Comparison of ENCODE assay signal across 8 cellular contexts in genomic region chr1:154760469-154760933, GRCh38.
DNase-seq lines count a peak whose midpoint lies in the region; ATAC-seq, FAIRE-seq and TF ChIP-seq lines count a peak whose summit lies in the region.

No MANE protein-coding gene starts in this region.

- H3K36me3 ChIP-seq in endothelial cell of umbilical vein (ENCODE audit: control insufficient read depth in 2 of 2, extremely low read depth in 1 of 2, insufficient read depth in 2 of 2, low read length in 2 of 2): no peaks in the 10 kb centered on the region

- H3K27ac ChIP-seq in endothelial cell of umbilical vein (ENCODE audit: insufficient read depth, low read depth, low read length): no peak overlapping the region

- H3K4me3 ChIP-seq in endothelial cell of umbilical vein (replicated peaks in 1 of 3; ENCODE audit: insufficient read depth in 1 of 3, low read depth in 1 of 3, low read length in 3 of 3): peak overlapping the region in 1 of 3 experiments; percentile 29

- H3K9me3 ChIP-seq in endothelial cell of umbilical vein (replicated peaks; ENCODE audit: control insufficient read depth, insufficient read depth, low read length): no peaks in the 10 kb centered on the region

- POLR2A ChIA-PET in endothelial cell of umbilical vein (lab: Charles Lee): interaction anchor here (0.5 kb wide), 1 partner anchor 120 kb away, joined by 3 read pairs; no protein-coding TSS in a partner anchor

- no TSS peak for BruUV-seq in endothelial cell of umbilical vein (replicated peaks; lab: Mats Ljungman, UMichigan)

- H3K4me2 ChIP-seq in endothelial cell of umbilical vein (ENCODE audit: insufficient read depth, low read length): peak overlapping the region; percentile 5

- DNase-seq in NCI-H345 (lab: John Stamatoyannopoulos, UW) (peak; percentile 84), endothelial cell of umbilical vein (ENCODE audit: low read depth, low spot score) (peak; percentile 19), MV-4-11 (lab: John Stamatoyannopoulos, UW) (no peak)
- peak; percentile 41 for DNase-seq in activated CD8-positive, alpha-beta memory T cell treated with anti-CD3 and anti-CD28 coated beads, Interleukin-2, amount 50 U/mL, for 24 hours (ENCODE audit: extremely low read depth)
- DNase-seq in stimulated activated naive CD8-positive, alpha-beta T cell treated with anti-CD3 and anti-CD28 coated beads, Interleukin-15, Interleukin-2, amounts not matched to agents 100 U/mL and 50 U/mL, for 24 hours: peak; percentile 91

- H3K9me3 Mint-ChIP-seq in nephron: no peaks in the 10 kb centered on the region

- H3K27ac Mint-ChIP-seq in nephron: no peak overlapping the region

- H3K4me3 Mint-ChIP-seq in nephron: peak overlapping the region; percentile 19 to 43 (median 31)

- peak overlapping the region; percentile 18 for H2AFZ ChIP-seq in endothelial cell of umbilical vein (ENCODE audit: low read depth, low read length)

- no peak for TF ChIP-seq POLR2A in endothelial cell of umbilical vein (IDR thresholded peaks at IDR 0.05; ENCODE audit: low read depth, low read length)

- ATAC-seq in stimulated activated naive CD8-positive, alpha-beta T cell treated with anti-CD3 and anti-CD28 coated beads, Interleukin-15, Interleukin-2, amounts not matched to agents 100 U/mL and 50 U/mL, for 24 hours: peak; percentile 72
- ATAC-seq in HG02938 (IDR thresholded peaks at IDR 0.05; ENCODE audit: unreplicated experiment): no peak

- H4K20me1 ChIP-seq in endothelial cell of umbilical vein (replicated peaks; ENCODE audit: control insufficient read depth, extremely low read depth, insufficient read depth, low read length): no peaks in the 10 kb centered on the region

- CTCF ChIA-PET in endothelial cell of umbilical vein (lab: Charles Lee): interaction anchor here (0.8 to 5.5 kb wide), 33 partner anchors 9 to 301 kb away, joined by 3 to 44 read pairs (median 4); partner anchors contain the start of genes ADAR and KCNN3

- intact Hi-C loops in endothelial cell of umbilical vein (cut with micrococcal nuclease): loop anchor here (1.0 to 2.0 kb wide), 2 partner anchors 92 to 201 kb away; no protein-coding TSS in a partner anchor

- no peak overlapping the region for H3K9ac ChIP-seq in endothelial cell of umbilical vein (replicated peaks; ENCODE audit: extremely low read depth, insufficient read depth, low read length)

- H3K36me3 Mint-ChIP-seq in nephron (ENCODE audit: low read depth): no peaks in the 10 kb centered on the region

- H3K27me3 Mint-ChIP-seq in nephron (ENCODE audit: low read depth): peaks cover 79% of the 10 kb centered on the region

- no peaks in the 10 kb centered on the region for H3K9me1 ChIP-seq in endothelial cell of umbilical vein (replicated peaks; ENCODE audit: control insufficient read depth, extremely low read depth, insufficient read depth, low read length)

- FAIRE-seq in endothelial cell of umbilical vein (lab: Jason Lieb, UNC): no peak

- H3K4me1 Mint-ChIP-seq in nephron: no peaks in the 10 kb centered on the region

- H3K4me1 ChIP-seq in endothelial cell of umbilical vein (ENCODE audit: control insufficient read depth, extremely low read depth, insufficient read depth, low read length): peaks cover 3% of the 10 kb centered on the region

- peak; percentile 90 for TF ChIP-seq CTCF in GM12874 (IDR thresholded peaks at IDR 0.05; ENCODE audit: insufficient read depth, low read depth, low read length)
- peak; percentile 76 to 86 for TF ChIP-seq CTCF in endothelial cell of umbilical vein (IDR thresholded peaks at IDR 0.05; ENCODE audit: extremely low read depth in 1 of 2, insufficient read depth in 1 of 2, low read depth in 1 of 2, low read length in 2 of 2)
- peak; percentile 82 to 91 (median 83) for TF ChIP-seq CTCF in nephron (IDR thresholded peaks at IDR 0.05; ENCODE audit: unreplicated experiment in 3 of 3)

- H3K79me2 ChIP-seq in endothelial cell of umbilical vein (ENCODE audit: control insufficient read depth, insufficient read depth, low read length): no peaks in the 10 kb centered on the region

- dilution Hi-C loops in endothelial cell of umbilical vein (cut with MboI; ENCODE audit: extremely low pct_ligation_motif_present, low sequenced_read_pairs): no loop called here

- peaks cover 8 to 34% of the 10 kb centered on the region in 2 experiments for H3K27me3 ChIP-seq in endothelial cell of umbilical vein (ENCODE audit: control insufficient read depth in 2 of 2, insufficient read depth in 2 of 2, low read length in 2 of 2)

TF ChIP-seq in endothelial cell of umbilical vein, 7 proteins besides CTCF, POLR2A, EP300 and RAD21:
- TF ChIP-seq EZH2 (IDR thresholded peaks at IDR 0.05; ENCODE audit: borderline replicate concordance, low read depth, low read length, severe bottlenecking) (peak; percentile 60), MAX (IDR thresholded peaks at IDR 0.05; ENCODE audit: insufficient read depth, insufficient read length) (no peak), JUN (IDR thresholded peaks at IDR 0.05; ENCODE audit: borderline replicate concordance, insufficient read depth, insufficient read length, low read depth) (no peak), GATA2 (IDR thresholded peaks at IDR 0.05; ENCODE audit: insufficient read depth, insufficient read length, low read depth, low read length) (no peak)
